In the genomic region with DNA sequence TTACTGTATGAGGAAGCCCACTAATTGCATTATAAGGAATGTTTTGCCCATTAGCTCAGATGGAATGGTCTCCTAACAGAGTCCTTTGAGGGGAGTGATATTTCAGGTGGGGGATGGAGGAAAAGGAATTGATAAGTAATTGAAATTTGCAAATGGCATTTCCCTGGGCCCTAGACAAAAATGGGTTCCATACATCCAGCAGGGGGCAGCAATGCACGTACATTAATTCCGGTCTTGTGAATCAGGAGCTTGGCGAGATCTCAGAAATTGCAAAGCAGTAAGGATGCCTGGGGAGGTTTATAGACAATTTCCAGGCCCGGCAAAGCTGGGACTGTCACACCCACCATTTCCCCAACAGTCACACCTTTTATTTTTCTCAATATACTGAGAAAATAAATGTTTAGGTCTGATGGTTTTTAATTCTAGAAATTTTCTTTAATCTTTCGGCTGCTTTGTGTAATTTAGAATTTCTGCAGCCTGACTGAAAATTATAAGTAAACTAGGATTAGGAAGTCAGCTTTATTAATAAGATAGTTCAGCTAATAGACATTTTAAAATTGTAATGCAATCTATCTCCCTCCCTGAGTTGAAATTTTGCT, we compare ENCODE assay signal across 8 cellular contexts.
DNase-seq lines count a peak whose midpoint lies in the region; ATAC-seq and TF ChIP-seq lines count a peak whose summit lies in the region.

No MANE protein-coding gene starts in this region.

- no TSS peak for BruUV-seq in A673 (replicated peaks; lab: Mats Ljungman, UMichigan)

- TF ChIP-seq CTCF in A673 (conservative IDR thresholded peaks at IDR 0.05; ENCODE audit: low read depth, low read length) (peak; percentile 82), GM12874 (IDR thresholded peaks at IDR 0.05; ENCODE audit: insufficient read depth, low read depth, low read length) (peak; percentile 51), KMS-11 (conservative IDR thresholded peaks at IDR 0.05; ENCODE audit: low read depth, low read length) (peak; percentile 64), brain (conservative IDR thresholded peaks at IDR 0.05) (peak; percentile 85 to 89)

- H3K4me3 Mint-ChIP-seq in brain: no peak overlapping the region

- H3K4me1 ChIP-seq in A673 (ENCODE audit: insufficient read depth, low read length, poor library complexity, severe bottlenecking): peaks cover 14% of the 10 kb centered on the region
- no peaks in the 10 kb centered on the region for H3K4me1 ChIP-seq in KMS-11 (ENCODE audit: low read depth, poor library complexity, severe bottlenecking)

- DNase-seq in A673 (ENCODE audit: low spot score) (peak; percentile 88), RPMI8226 (peak; percentile 73), iris pigment epithelial cell (ENCODE audit: low read depth) (peak; percentile 81)
- DNase-seq in stimulated activated CD4-positive, alpha-beta T cell treated with anti-CD3 and anti-CD28 coated beads, Interleukin-1b, Interleukin-23, amount 100 ng/mL, for 48 hours: peak; percentile 41

- peaks cover 38% of the 10 kb centered on the region for H3K4me1 Mint-ChIP-seq in brain

- H3K4me2 ChIP-seq in KMS-11: no peak overlapping the region

- peaks cover 15 to 39% (median 27%) of the 10 kb centered on the region in 5 experiments for H3K9me3 Mint-ChIP-seq in brain

- H3K79me2 ChIP-seq in KMS-11 (ENCODE audit: insufficient read depth, low read depth): no peaks in the 10 kb centered on the region

- no peak overlapping the region for H3K4me3 ChIP-seq in A673 (ENCODE audit: low read depth, low read length, poor library complexity, severe bottlenecking)
- no peak overlapping the region for H3K4me3 ChIP-seq in KMS-11 (IDR thresholded peaks at IDR 0.05; ENCODE audit: insufficient read depth, low read depth, low read length)

- CTCF ChIA-PET in A673 (lab: Charles Lee): interaction anchor here (0.6 to 1.9 kb wide), 12 partner anchors 8 to 1297 kb away, joined by 3 to 10 read pairs (median 6); no protein-coding TSS in a partner anchor

- H3K36me3 Mint-ChIP-seq in brain: peaks cover 19% of the 10 kb centered on the region

- no peak for ATAC-seq in GM19467 (IDR thresholded peaks at IDR 0.05; ENCODE audit: unreplicated experiment)

- H2AFZ ChIP-seq in KMS-11 (ENCODE audit: low read depth): no peak overlapping the region

- H3K27ac Mint-ChIP-seq in brain: peak overlapping the region in 1 of 5 experiments; percentile 12

- H3K36me3 ChIP-seq in A673 (ENCODE audit: insufficient read depth, low read length, poor library complexity, severe bottlenecking): no peaks in the 10 kb centered on the region
- H3K36me3 ChIP-seq in KMS-11 (ENCODE audit: insufficient read depth): no peaks in the 10 kb centered on the region

- H3K27ac ChIP-seq in A673 (ENCODE audit: low read depth, low read length, poor library complexity, severe bottlenecking): no peak overlapping the region
- H3K27ac ChIP-seq in KMS-11: no peak overlapping the region

- peaks cover 4% of the 10 kb centered on the region for H3K27me3 Mint-ChIP-seq in brain

- H3K9ac ChIP-seq in KMS-11: no peak overlapping the region

- no peaks in the 10 kb centered on the region for H4K20me1 ChIP-seq in KMS-11 (ENCODE audit: insufficient read depth)

- peaks cover 12% of the 10 kb centered on the region for H3K9me3 ChIP-seq in A673 (ENCODE audit: low read depth, low read length, poor library complexity, severe bottlenecking)

- intact Hi-C loops in A673 (cut with micrococcal nuclease; ENCODE audit: unreplicated experiment): loop anchor here (1.0 to 5.0 kb wide), 6 partner anchors 120 to 1297 kb away; no protein-coding TSS in a partner anchor

- no peaks in the 10 kb centered on the region for H3K27me3 ChIP-seq in A673 (replicated peaks; ENCODE audit: insufficient read depth, low read depth, low read length, poor library complexity)
- H3K27me3 ChIP-seq in KMS-11 (ENCODE audit: insufficient read depth, low read depth): no peaks in the 10 kb centered on the region

- POLR2A ChIA-PET in A673 (lab: Charles Lee; ENCODE audit: low non-redundant PET): interaction anchor here (0.7 kb wide), 1 partner anchor 1018 kb away, joined by 4 read pairs; no protein-coding TSS in a partner anchor
